Comparison of ENCODE assay signal across 22 cellular contexts in genomic region chr3:122199552-122199951, GRCh38. TPM values are rescaled to one million over a fixed set of nuclear protein-coding genes. Genes with fewer than 3 reads are reported as not detected.
DNase-seq lines count a peak whose midpoint lies in the region; ATAC-seq, FAIRE-seq and TF ChIP-seq lines count a peak whose summit lies in the region.
"Had no signal": no experiment of that assay in that cellular context is flagged by ENCODE, and none has a peak within 500 bp of the region (broad histone marks: within the 10 kb centered on the region; RNA-seq: fewer than 3 reads in every experiment).

No MANE protein-coding gene starts in this region.

- H3K4me1 Mint-ChIP-seq in activated CD8-positive, alpha-beta T cell treated with anti-CD3 and anti-CD28 coated beads for 36 hours (ENCODE audit: low read depth): peaks cover 8% of the 10 kb centered on the region
- H3K4me1 Mint-ChIP-seq in activated CD8-positive, alpha-beta T cell treated with anti-CD3 and anti-CD28 coated beads, Interleukin-2, amount 10 ng/mL, durations not matched to agents 7 days and 5 days (ENCODE audit: low read depth): peaks cover 14% of the 10 kb centered on the region
- peaks cover 8% of the 10 kb centered on the region for H3K4me1 Mint-ChIP-seq in stimulated activated effector memory CD8-positive, alpha-beta T cell treated with anti-CD3 and anti-CD28 coated beads, Interleukin-12 subunit alpha, Interleukin-12 subunit beta, amount 100 ng/mL, for 72 hours

- no peak overlapping the region for H3K27ac Mint-ChIP-seq in activated CD8-positive, alpha-beta T cell treated with anti-CD3 and anti-CD28 coated beads for 36 hours
- H3K27ac Mint-ChIP-seq in activated CD8-positive, alpha-beta T cell treated with anti-CD3 and anti-CD28 coated beads, Interleukin-2, amount 10 ng/mL, durations not matched to agents 7 days and 5 days: no peak overlapping the region
- no peak overlapping the region for H3K27ac Mint-ChIP-seq in stimulated activated effector memory CD8-positive, alpha-beta T cell treated with anti-CD3 and anti-CD28 coated beads, Interleukin-12 subunit alpha, Interleukin-12 subunit beta, amount 100 ng/mL, for 72 hours
- H3K27ac Mint-ChIP-seq: CD4-positive, alpha-beta T cell; CD8-positive, alpha-beta memory T cell had no signal

- H3K4me3 Mint-ChIP-seq in activated CD8-positive, alpha-beta T cell treated with anti-CD3 and anti-CD28 coated beads for 36 hours: no peak overlapping the region
- no peak overlapping the region for H3K4me3 Mint-ChIP-seq in activated CD8-positive, alpha-beta T cell treated with anti-CD3 and anti-CD28 coated beads, Interleukin-2, amount 10 ng/mL, durations not matched to agents 7 days and 5 days
- no peak overlapping the region for H3K4me3 Mint-ChIP-seq in stimulated activated effector memory CD8-positive, alpha-beta T cell treated with anti-CD3 and anti-CD28 coated beads, Interleukin-12 subunit alpha, Interleukin-12 subunit beta, amount 100 ng/mL, for 72 hours
- H3K4me3 Mint-ChIP-seq: CD14-positive monocyte; CD4-positive, alpha-beta T cell had no signal

- peak; percentile 20 for DNase-seq in DMS79 treated with DMSO at 0.1 percent for 48 hours (lab: John Stamatoyannopoulos, UW)
- no peak for DNase-seq in DMS79 (lab: John Stamatoyannopoulos, UW)
- peak; percentile 53 for DNase-seq in activated CD8-positive, alpha-beta T cell treated with anti-CD3 and anti-CD28 coated beads for 36 hours
- no peak for DNase-seq in activated CD8-positive, alpha-beta T cell treated with anti-CD3 and anti-CD28 coated beads, Interleukin-2, amount 10 ng/mL, durations not matched to agents 7 days and 5 days
- DNase-seq in stimulated activated effector memory CD8-positive, alpha-beta T cell treated with anti-CD3 and anti-CD28 coated beads, Interleukin-12 subunit alpha, Interleukin-12 subunit beta, amount 100 ng/mL, for 72 hours (ENCODE audit: low spot score in 2 of 2): no peak
- no peak for DNase-seq in activated gamma-delta T cell treated with Interleukin-2 at 50 U/mL for 16 hours
- DNase-seq: BE2C; CD4-positive, alpha-beta T cell; CD8-positive, alpha-beta memory T cell; DMS 273 treated with DMSO at 0.1 percent for 48 hours; DND-41; GM23248; H7; HCEC 1CT had no signal

- H3K9me3 Mint-ChIP-seq in activated CD8-positive, alpha-beta T cell treated with anti-CD3 and anti-CD28 coated beads for 36 hours: no peaks in the 10 kb centered on the region
- no peaks in the 10 kb centered on the region for H3K9me3 Mint-ChIP-seq in activated CD8-positive, alpha-beta T cell treated with anti-CD3 and anti-CD28 coated beads, Interleukin-2, amount 10 ng/mL, durations not matched to agents 7 days and 5 days (ENCODE audit: insufficient read depth)
- H3K9me3 Mint-ChIP-seq in stimulated activated effector memory CD8-positive, alpha-beta T cell treated with anti-CD3 and anti-CD28 coated beads, Interleukin-12 subunit alpha, Interleukin-12 subunit beta, amount 100 ng/mL, for 72 hours: no peaks in the 10 kb centered on the region
- H3K9me3 Mint-ChIP-seq: CD4-positive, alpha-beta T cell had no signal

- peak; percentile 49 for ATAC-seq in activated CD8-positive, alpha-beta T cell treated with anti-CD3 and anti-CD28 coated beads for 36 hours
- ATAC-seq in activated CD8-positive, alpha-beta T cell treated with anti-CD3 and anti-CD28 coated beads, Interleukin-2, amount 10 ng/mL, durations not matched to agents 7 days and 5 days: no peak
- ATAC-seq in stimulated activated effector memory CD8-positive, alpha-beta T cell treated with anti-CD3 and anti-CD28 coated beads, Interleukin-12 subunit alpha, Interleukin-12 subunit beta, amount 100 ng/mL, for 72 hours: peak; percentile 74
- ATAC-seq in GM21381 (IDR thresholded peaks at IDR 0.05; ENCODE audit: unreplicated experiment): no peak

- no peak for TF ChIP-seq CTCF in activated CD8-positive, alpha-beta T cell treated with anti-CD3 and anti-CD28 coated beads for 36 hours (IDR thresholded peaks at IDR 0.05)

- intact Hi-C loops in activated CD8-positive, alpha-beta T cell treated with anti-CD3 and anti-CD28 coated beads for 36 hours (cut with micrococcal nuclease): no loop called here

- peaks cover 7% of the 10 kb centered on the region for H3K27me3 Mint-ChIP-seq in activated CD8-positive, alpha-beta T cell treated with anti-CD3 and anti-CD28 coated beads for 36 hours
- peaks cover 17% of the 10 kb centered on the region for H3K27me3 Mint-ChIP-seq in activated CD8-positive, alpha-beta T cell treated with anti-CD3 and anti-CD28 coated beads, Interleukin-2, amount 10 ng/mL, durations not matched to agents 7 days and 5 days (ENCODE audit: low read depth)
- H3K27me3 Mint-ChIP-seq: CD4-positive, alpha-beta T cell had no signal

- CTCF ChIA-PET in activated CD8-positive, alpha-beta T cell treated with anti-CD3 and anti-CD28 coated beads for 36 hours (lab: Charles Lee): interaction anchor here (0.6 to 1.6 kb wide), 3 partner anchors 14 to 100 kb away, joined by 3 to 4 read pairs (median 3); no protein-coding TSS in a partner anchor
- CTCF ChIA-PET in activated CD8-positive, alpha-beta T cell treated with anti-CD3 and anti-CD28 coated beads, Interleukin-2, amount 10 ng/mL, durations not matched to agents 7 days and 5 days (lab: Charles Lee): no interaction called here

- FAIRE-seq in colon (lab: Jason Lieb, UNC): peak; percentile 53
- FAIRE-seq: D721Med, G401.6, GM12892, GM19239, H1 had no signal

- no peaks in the 10 kb centered on the region for H3K36me3 Mint-ChIP-seq in activated CD8-positive, alpha-beta T cell treated with anti-CD3 and anti-CD28 coated beads for 36 hours (ENCODE audit: low read depth)
- no peaks in the 10 kb centered on the region for H3K36me3 Mint-ChIP-seq in activated CD8-positive, alpha-beta T cell treated with anti-CD3 and anti-CD28 coated beads, Interleukin-2, amount 10 ng/mL, durations not matched to agents 7 days and 5 days (ENCODE audit: low read depth)
- no peaks in the 10 kb centered on the region for H3K36me3 Mint-ChIP-seq in stimulated activated effector memory CD8-positive, alpha-beta T cell treated with anti-CD3 and anti-CD28 coated beads, Interleukin-12 subunit alpha, Interleukin-12 subunit beta, amount 100 ng/mL, for 72 hours
- H3K36me3 Mint-ChIP-seq: CD14-positive monocyte; CD8-positive, alpha-beta memory T cell had no signal

- POLR2A ChIA-PET in activated CD8-positive, alpha-beta T cell treated with anti-CD3 and anti-CD28 coated beads for 36 hours (lab: Charles Lee): no interaction called here
- POLR2A ChIA-PET in activated CD8-positive, alpha-beta T cell treated with anti-CD3 and anti-CD28 coated beads, Interleukin-2, amount 10 ng/mL, durations not matched to agents 7 days and 5 days (lab: Charles Lee): no interaction called here

RNA-seq across cellular contexts. Expression of gene CASR, which starts 16.1 kb away (rescaled TPM):
- not detected for total RNA-seq in activated CD8-positive, alpha-beta T cell treated with anti-CD3 and anti-CD28 coated beads for 36 hours
- total RNA-seq in activated CD8-positive, alpha-beta T cell treated with anti-CD3 and anti-CD28 coated beads, Interleukin-2, amount 10 ng/mL, durations not matched to agents 7 days and 5 days: not detected
- total RNA-seq: CD8-positive, alpha-beta memory T cell; GM23248 had no signal

Comparison
In these comparisons a context has a peak if more than half of its experiments do, and no peak if none do; other contexts are left out.
1. DNase-seq: peak in DMS79 treated with DMSO at 0.1 percent for 48 hours (single experiment) and activated CD8-positive, alpha-beta T cell treated with anti-CD3 and anti-CD28 coated beads for 36 hours (single experiment); none in DMS79 (single experiment), activated CD8-positive, alpha-beta T cell treated with anti-CD3 and anti-CD28 coated beads, Interleukin-2, amount 10 ng/mL, durations not matched to agents 7 days and 5 days (single experiment), stimulated activated effector memory CD8-positive, alpha-beta T cell treated with anti-CD3 and anti-CD28 coated beads, Interleukin-12 subunit alpha, Interleukin-12 subunit beta, amount 100 ng/mL, for 72 hours (0 of 2) and activated gamma-delta T cell treated with Interleukin-2 at 50 U/mL for 16 hours (single experiment).
2. ATAC-seq: peak in activated CD8-positive, alpha-beta T cell treated with anti-CD3 and anti-CD28 coated beads for 36 hours (single experiment) and stimulated activated effector memory CD8-positive, alpha-beta T cell treated with anti-CD3 and anti-CD28 coated beads, Interleukin-12 subunit alpha, Interleukin-12 subunit beta, amount 100 ng/mL, for 72 hours (single experiment); none in activated CD8-positive, alpha-beta T cell treated with anti-CD3 and anti-CD28 coated beads, Interleukin-2, amount 10 ng/mL, durations not matched to agents 7 days and 5 days (single experiment) and GM21381 (single experiment).